Comparison of ENCODE assay signal across 1 cellular context in the genomic region with DNA sequence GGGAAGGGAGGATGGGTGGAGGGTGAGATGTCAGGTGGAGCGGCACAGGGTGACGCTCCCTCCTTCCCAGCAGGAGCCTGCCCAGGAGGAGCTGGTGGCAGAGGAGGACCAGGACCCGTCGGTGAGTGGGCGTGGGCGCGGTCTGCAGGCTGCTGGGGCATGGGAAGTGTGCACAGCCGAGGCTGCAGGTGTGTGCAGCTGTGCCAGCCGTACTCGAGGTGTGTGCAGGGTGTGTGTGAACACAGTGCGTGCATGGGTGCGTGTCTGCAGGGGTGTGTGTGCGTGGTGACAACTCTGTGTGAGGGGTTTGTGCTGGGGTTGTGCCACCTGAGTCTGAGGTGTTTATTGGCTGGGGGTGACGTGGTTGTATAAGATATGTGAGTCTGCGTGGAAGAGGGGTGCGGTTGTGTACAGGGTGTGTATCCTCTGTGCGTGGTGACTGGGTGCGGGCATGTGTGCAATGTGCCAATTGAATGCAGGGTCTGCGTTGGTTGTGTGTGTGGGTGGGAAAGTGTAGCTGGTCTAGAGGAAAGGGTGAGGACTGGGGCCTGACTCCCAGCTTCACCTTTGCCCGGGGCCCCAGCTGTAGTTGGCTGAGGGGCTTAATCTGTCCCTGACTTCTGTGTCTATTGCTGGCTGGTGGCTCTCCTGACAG.
TF ChIP-seq lines count a peak whose summit lies in the region.

No MANE protein-coding gene starts in this region.

TF ChIP-seq in GM12878, 131 proteins besides CTCF, POLR2A, EP300 and RAD21 (continues in another document):
- TF ChIP-seq NFYA (IDR thresholded peaks at IDR 0.05; ENCODE audit: borderline replicate concordance, low read depth, low read length) = no peak
- no peak for TF ChIP-seq ZNF384 (IDR thresholded peaks at IDR 0.05; ENCODE audit: borderline replicate concordance, low read depth, low read length)
- TF ChIP-seq HDAC2 (IDR thresholded peaks at IDR 0.05) = no peak
- TF ChIP-seq HDGF (IDR thresholded peaks at IDR 0.05) = peak; percentile 86; the same call in 1 of the 2 replicates
- TF ChIP-seq, protein P1, sequence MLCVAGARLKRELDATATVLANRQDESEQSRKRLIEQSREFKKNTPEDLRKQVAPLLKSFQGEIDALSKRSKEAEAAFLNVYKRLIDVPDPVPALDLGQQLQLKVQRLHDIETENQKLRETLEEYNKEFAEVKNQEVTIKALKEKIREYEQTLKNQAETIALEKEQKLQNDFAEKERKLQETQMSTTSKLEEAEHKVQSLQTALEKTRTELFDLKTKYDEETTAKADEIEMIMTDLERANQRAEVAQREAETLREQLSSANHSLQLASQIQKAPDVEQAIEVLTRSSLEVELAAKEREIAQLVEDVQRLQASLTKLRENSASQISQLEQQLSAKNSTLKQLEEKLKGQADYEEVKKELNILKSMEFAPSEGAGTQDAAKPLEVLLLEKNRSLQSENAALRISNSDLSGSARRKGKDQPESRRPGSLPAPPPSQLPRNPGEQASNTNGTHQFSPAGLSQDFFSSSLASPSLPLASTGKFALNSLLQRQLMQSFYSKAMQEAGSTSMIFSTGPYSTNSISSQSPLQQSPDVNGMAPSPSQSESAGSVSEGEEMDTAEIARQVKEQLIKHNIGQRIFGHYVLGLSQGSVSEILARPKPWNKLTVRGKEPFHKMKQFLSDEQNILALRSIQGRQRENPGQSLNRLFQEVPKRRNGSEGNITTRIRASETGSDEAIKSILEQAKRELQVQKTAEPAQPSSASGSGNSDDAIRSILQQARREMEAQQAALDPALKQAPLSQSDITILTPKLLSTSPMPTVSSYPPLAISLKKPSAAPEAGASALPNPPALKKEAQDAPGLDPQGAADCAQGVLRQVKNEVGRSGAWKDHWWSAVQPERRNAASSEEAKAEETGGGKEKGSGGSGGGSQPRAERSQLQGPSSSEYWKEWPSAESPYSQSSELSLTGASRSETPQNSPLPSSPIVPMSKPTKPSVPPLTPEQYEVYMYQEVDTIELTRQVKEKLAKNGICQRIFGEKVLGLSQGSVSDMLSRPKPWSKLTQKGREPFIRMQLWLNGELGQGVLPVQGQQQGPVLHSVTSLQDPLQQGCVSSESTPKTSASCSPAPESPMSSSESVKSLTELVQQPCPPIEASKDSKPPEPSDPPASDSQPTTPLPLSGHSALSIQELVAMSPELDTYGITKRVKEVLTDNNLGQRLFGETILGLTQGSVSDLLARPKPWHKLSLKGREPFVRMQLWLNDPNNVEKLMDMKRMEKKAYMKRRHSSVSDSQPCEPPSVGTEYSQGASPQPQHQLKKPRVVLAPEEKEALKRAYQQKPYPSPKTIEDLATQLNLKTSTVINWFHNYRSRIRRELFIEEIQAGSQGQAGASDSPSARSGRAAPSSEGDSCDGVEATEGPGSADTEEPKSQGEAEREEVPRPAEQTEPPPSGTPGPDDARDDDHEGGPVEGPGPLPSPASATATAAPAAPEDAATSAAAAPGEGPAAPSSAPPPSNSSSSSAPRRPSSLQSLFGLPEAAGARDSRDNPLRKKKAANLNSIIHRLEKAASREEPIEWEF (IDR thresholded peaks at IDR 0.05; ENCODE audit: insufficient replicate concordance, low read depth, low read length) = no peak
- TF ChIP-seq TCF3 (IDR thresholded peaks at IDR 0.05; ENCODE audit: borderline replicate concordance, insufficient read depth, low read depth, low read length) = 0 out of 2 replicates have a peak, but pooled peaks have one; percentile 70
- TF ChIP-seq, protein P2, sequence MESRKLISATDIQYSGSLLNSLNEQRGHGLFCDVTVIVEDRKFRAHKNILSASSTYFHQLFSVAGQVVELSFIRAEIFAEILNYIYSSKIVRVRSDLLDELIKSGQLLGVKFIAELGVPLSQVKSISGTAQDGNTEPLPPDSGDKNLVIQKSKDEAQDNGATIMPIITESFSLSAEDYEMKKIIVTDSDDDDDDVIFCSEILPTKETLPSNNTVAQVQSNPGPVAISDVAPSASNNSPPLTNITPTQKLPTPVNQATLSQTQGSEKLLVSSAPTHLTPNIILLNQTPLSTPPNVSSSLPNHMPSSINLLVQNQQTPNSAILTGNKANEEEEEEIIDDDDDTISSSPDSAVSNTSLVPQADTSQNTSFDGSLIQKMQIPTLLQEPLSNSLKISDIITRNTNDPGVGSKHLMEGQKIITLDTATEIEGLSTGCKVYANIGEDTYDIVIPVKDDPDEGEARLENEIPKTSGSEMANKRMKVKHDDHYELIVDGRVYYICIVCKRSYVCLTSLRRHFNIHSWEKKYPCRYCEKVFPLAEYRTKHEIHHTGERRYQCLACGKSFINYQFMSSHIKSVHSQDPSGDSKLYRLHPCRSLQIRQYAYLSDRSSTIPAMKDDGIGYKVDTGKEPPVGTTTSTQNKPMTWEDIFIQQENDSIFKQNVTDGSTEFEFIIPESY (IDR thresholded peaks at IDR 0.05) = no peak
- TF ChIP-seq SREBF2 (IDR thresholded peaks at IDR 0.05; ENCODE audit: low read length) = no peak
- no peak for TF ChIP-seq STAT3 (IDR thresholded peaks at IDR 0.05; ENCODE audit: low read depth, low read length)
- TF ChIP-seq SPI1 (IDR thresholded peaks at IDR 0.05; ENCODE audit: borderline replicate concordance, insufficient read depth, low read depth, low read length) = no peak
- TF ChIP-seq, protein P3, sequence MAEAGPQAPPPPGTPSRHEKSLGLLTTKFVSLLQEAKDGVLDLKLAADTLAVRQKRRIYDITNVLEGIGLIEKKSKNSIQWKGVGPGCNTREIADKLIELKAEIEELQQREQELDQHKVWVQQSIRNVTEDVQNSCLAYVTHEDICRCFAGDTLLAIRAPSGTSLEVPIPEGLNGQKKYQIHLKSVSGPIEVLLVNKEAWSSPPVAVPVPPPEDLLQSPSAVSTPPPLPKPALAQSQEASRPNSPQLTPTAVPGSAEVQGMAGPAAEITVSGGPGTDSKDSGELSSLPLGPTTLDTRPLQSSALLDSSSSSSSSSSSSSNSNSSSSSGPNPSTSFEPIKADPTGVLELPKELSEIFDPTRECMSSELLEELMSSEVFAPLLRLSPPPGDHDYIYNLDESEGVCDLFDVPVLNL (IDR thresholded peaks at IDR 0.05; ENCODE audit: low read depth, low read length) = no peak
- TF ChIP-seq ZNF217 (IDR thresholded peaks at IDR 0.05) = no peak
- TF ChIP-seq YBX1 (IDR thresholded peaks at IDR 0.05) = no peak
- 0 out of 2 replicates have a peak, but pooled peaks have one; percentile 3 for TF ChIP-seq LARP7 (IDR thresholded peaks at IDR 0.05)
- 0 out of 2 replicates have a peak, but pooled peaks have one; percentile 3 for TF ChIP-seq RUNX3 (IDR thresholded peaks at IDR 0.05; ENCODE audit: low read length)
- TF ChIP-seq IKZF2 (IDR thresholded peaks at IDR 0.05) = no peak
- TF ChIP-seq, protein P4, sequence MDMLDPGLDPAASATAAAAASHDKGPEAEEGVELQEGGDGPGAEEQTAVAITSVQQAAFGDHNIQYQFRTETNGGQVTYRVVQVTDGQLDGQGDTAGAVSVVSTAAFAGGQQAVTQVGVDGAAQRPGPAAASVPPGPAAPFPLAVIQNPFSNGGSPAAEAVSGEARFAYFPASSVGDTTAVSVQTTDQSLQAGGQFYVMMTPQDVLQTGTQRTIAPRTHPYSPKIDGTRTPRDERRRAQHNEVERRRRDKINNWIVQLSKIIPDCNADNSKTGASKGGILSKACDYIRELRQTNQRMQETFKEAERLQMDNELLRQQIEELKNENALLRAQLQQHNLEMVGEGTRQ (IDR thresholded peaks at IDR 0.05; ENCODE audit: borderline replicate concordance, low read depth, low read length) = no peak
- TF ChIP-seq SRF (IDR thresholded peaks at IDR 0.05; ENCODE audit: low read depth in 2 of 2, low read length in 2 of 2) = no peak
- TF ChIP-seq RB1 (IDR thresholded peaks at IDR 0.05; ENCODE audit: borderline replicate concordance) = no peak
- TF ChIP-seq, protein P5, sequence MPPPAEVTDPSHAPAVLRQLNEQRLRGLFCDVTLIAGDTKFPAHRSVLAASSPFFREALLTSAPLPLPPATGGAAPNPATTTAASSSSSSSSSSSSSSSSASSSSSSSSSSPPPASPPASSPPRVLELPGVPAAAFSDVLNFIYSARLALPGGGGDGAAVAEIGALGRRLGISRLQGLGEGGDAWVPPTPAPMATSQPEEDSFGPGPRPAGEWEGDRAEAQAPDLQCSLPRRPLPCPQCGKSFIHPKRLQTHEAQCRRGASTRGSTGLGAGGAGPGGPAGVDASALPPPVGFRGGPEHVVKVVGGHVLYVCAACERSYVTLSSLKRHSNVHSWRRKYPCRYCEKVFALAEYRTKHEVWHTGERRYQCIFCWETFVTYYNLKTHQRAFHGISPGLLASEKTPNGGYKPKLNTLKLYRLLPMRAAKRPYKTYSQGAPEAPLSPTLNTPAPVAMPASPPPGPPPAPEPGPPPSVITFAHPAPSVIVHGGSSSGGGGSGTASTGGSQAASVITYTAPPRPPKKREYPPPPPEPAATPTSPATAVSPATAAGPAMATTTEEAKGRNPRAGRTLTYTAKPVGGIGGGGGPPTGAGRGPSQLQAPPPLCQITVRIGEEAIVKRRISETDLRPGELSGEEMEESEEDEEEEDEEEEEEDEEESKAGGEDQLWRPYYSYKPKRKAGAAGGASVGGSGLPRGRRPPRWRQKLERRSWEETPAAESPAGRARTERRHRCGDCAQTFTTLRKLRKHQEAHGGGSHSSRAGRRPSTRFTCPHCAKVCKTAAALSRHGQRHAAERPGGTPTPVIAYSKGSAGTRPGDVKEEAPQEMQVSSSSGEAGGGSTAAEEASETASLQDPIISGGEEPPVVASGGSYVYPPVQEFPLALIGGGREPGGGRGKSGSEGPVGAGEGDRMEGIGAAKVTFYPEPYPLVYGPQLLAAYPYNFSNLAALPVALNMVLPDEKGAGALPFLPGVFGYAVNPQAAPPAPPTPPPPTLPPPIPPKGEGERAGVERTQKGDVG (CRISPR knock-in tag; IDR thresholded peaks at IDR 0.05) = no peak
- TF ChIP-seq, protein P6, sequence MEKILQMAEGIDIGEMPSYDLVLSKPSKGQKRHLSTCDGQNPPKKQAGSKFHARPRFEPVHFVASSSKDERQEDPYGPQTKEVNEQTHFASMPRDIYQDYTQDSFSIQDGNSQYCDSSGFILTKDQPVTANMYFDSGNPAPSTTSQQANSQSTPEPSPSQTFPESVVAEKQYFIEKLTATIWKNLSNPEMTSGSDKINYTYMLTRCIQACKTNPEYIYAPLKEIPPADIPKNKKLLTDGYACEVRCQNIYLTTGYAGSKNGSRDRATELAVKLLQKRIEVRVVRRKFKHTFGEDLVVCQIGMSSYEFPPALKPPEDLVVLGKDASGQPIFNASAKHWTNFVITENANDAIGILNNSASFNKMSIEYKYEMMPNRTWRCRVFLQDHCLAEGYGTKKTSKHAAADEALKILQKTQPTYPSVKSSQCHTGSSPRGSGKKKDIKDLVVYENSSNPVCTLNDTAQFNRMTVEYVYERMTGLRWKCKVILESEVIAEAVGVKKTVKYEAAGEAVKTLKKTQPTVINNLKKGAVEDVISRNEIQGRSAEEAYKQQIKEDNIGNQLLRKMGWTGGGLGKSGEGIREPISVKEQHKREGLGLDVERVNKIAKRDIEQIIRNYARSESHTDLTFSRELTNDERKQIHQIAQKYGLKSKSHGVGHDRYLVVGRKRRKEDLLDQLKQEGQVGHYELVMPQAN (conservative IDR thresholded peaks at IDR 0.05) = no peak
- no peak for TF ChIP-seq SP1 (IDR thresholded peaks at IDR 0.05; ENCODE audit: low read depth, low read length)
- no peak for TF ChIP-seq RCOR1 (conservative IDR thresholded peaks at IDR 0.05; ENCODE audit: low read depth, low read length)
- TF ChIP-seq, protein P7, sequence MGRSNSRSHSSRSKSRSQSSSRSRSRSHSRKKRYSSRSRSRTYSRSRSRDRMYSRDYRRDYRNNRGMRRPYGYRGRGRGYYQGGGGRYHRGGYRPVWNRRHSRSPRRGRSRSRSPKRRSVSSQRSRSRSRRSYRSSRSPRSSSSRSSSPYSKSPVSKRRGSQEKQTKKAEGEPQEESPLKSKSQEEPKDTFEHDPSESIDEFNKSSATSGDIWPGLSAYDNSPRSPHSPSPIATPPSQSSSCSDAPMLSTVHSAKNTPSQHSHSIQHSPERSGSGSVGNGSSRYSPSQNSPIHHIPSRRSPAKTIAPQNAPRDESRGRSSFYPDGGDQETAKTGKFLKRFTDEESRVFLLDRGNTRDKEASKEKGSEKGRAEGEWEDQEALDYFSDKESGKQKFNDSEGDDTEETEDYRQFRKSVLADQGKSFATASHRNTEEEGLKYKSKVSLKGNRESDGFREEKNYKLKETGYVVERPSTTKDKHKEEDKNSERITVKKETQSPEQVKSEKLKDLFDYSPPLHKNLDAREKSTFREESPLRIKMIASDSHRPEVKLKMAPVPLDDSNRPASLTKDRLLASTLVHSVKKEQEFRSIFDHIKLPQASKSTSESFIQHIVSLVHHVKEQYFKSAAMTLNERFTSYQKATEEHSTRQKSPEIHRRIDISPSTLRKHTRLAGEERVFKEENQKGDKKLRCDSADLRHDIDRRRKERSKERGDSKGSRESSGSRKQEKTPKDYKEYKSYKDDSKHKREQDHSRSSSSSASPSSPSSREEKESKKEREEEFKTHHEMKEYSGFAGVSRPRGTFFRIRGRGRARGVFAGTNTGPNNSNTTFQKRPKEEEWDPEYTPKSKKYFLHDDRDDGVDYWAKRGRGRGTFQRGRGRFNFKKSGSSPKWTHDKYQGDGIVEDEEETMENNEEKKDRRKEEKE (IDR thresholded peaks at IDR 0.05) = no peak
- no peak for TF ChIP-seq SUZ12 (IDR thresholded peaks at IDR 0.05; ENCODE audit: unreplicated experiment)
- TF ChIP-seq, protein P8, sequence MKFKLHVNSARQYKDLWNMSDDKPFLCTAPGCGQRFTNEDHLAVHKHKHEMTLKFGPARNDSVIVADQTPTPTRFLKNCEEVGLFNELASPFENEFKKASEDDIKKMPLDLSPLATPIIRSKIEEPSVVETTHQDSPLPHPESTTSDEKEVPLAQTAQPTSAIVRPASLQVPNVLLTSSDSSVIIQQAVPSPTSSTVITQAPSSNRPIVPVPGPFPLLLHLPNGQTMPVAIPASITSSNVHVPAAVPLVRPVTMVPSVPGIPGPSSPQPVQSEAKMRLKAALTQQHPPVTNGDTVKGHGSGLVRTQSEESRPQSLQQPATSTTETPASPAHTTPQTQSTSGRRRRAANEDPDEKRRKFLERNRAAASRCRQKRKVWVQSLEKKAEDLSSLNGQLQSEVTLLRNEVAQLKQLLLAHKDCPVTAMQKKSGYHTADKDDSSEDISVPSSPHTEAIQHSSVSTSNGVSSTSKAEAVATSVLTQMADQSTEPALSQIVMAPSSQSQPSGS (IDR thresholded peaks at IDR 0.05; ENCODE audit: low read length) = no peak
- no peak for TF ChIP-seq SREBF1 (IDR thresholded peaks at IDR 0.05; ENCODE audit: low read length)
- TF ChIP-seq TCF12 (IDR thresholded peaks at IDR 0.05; ENCODE audit: low read depth, low read length) = 0 out of 2 replicates have a peak, but pooled peaks have one; percentile 15
- peak in 1 of 2 experiments; percentile 25; a peak in 1 of 3 replicates for TF ChIP-seq EGR1 (IDR thresholded peaks at IDR 0.05; ENCODE audit: borderline replicate concordance in 1 of 2, low read depth in 2 of 2, low read length in 2 of 2)
- no peak for TF ChIP-seq RELA (IDR thresholded peaks at IDR 0.05; ENCODE audit: borderline replicate concordance, partially characterized antibody)
